9 cellular contexts compared by ENCODE assay signal in genomic region chr3:11592460-11593298, GRCh38. TPM values are rescaled to one million over a fixed set of nuclear protein-coding genes. Genes with fewer than 3 reads are reported as not detected.
DNase-seq lines count a peak whose midpoint lies in the region; ATAC-seq and TF ChIP-seq lines count a peak whose summit lies in the region.
"Had no signal": no experiment of that assay in that cellular context is flagged by ENCODE, and none has a peak within 500 bp of the region (broad histone marks: within the 10 kb centered on the region; RNA-seq: fewer than 3 reads in every experiment).

No MANE protein-coding gene starts in this region.

- H2BK120ac ChIP-seq in trophoblast cell (ENCODE audit: insufficient read depth, low read length, poor library complexity) = peak overlapping the region; percentile 68

- H3K4me1 ChIP-seq in BLaER1 (peaks cover 28% of the 10 kb centered on the region), right atrium auricular region (peaks cover 0 to 72% of the 10 kb centered on the region in 2 donors), trophoblast cell (ENCODE audit: control insufficient read depth in 1 of 2, insufficient read depth in 2 of 2, low read length in 2 of 2) (peaks cover 27 to 43% of the 10 kb centered on the region in 2 experiments)

- no peaks in the 10 kb centered on the region for H3K27me3 ChIP-seq in BLaER1
- H3K27me3 ChIP-seq in right atrium auricular region = no peaks in the 10 kb centered on the region
- no peaks in the 10 kb centered on the region for H3K27me3 ChIP-seq in trophoblast cell (ENCODE audit: insufficient read depth, low read length)

- CTCF ChIA-PET in WTC11 (lab: Charles Lee) = interaction anchor here (1.0 kb wide), 1 partner anchor 59 kb away, joined by 3 read pairs; no protein-coding TSS in a partner anchor

- POLR2A ChIA-PET in WTC11 (lab: Charles Lee) = interaction anchor here (1.4 kb wide), 1 partner anchor 51 kb away, joined by 3 read pairs; the partner anchor contains the start of gene VGLL4

- peak overlapping the region; percentile 80 for H2BK5ac ChIP-seq in trophoblast cell (ENCODE audit: low read depth, low read length, poor library complexity)

- H3K27me3 Mint-ChIP-seq in WTC11 (ENCODE audit: low read depth) = no peaks in the 10 kb centered on the region

- peak overlapping the region; percentile 74 for H4K91ac ChIP-seq in trophoblast cell (ENCODE audit: low read depth, low read length)

- H4K20me1 ChIP-seq in BLaER1 = peaks cover 94% of the 10 kb centered on the region

- H2AFZ ChIP-seq in trophoblast cell (ENCODE audit: insufficient read depth, low read length, poor library complexity) = peak overlapping the region; percentile 75

- DNase-seq in WTC11 (ENCODE audit: low spot score) = no peak
- no peak for DNase-seq in right atrium auricular region (ENCODE audit: low spot score)
- no peak for DNase-seq in trophoblast cell
- DNase-seq in AG08395 (ENCODE audit: low spot score) = no peak
- no peak for DNase-seq in SKM-1 treated with dmso at 0.1 percent for 144 hours (lab: John Stamatoyannopoulos, UW; ENCODE audit: unreplicated experiment)
- DNase-seq: NCI-H187 treated with DMSO at 0.1 percent for 48 hours had no signal

- peak overlapping the region; percentile 57; the same call in 1 of the 2 replicates for H3K27ac ChIP-seq in BLaER1
- H3K27ac ChIP-seq in right atrium auricular region = peak overlapping the region; percentile 75 to 85
- H3K27ac ChIP-seq in trophoblast cell (ENCODE audit: low read depth, low read length) = peak overlapping the region; percentile 78

- no peak for ATAC-seq in WTC11
- no peak for ATAC-seq in HG03108 (IDR thresholded peaks at IDR 0.05; ENCODE audit: unreplicated experiment)
- ATAC-seq in HG03378 (IDR thresholded peaks at IDR 0.05; ENCODE audit: unreplicated experiment) = no peak

- H3K4me2 ChIP-seq in BLaER1 (peak overlapping the region; percentile 34), trophoblast cell (ENCODE audit: low read length) (no peak overlapping the region)

- no peak overlapping the region for H3K4me3 ChIP-seq in BLaER1
- H3K4me3 ChIP-seq in right atrium auricular region = no peak overlapping the region
- no peak overlapping the region for H3K4me3 ChIP-seq in trophoblast cell (ENCODE audit: low read depth, low read length)

- H3K4me3 Mint-ChIP-seq in WTC11 = peak overlapping the region; percentile 43

- peaks cover 68% of the 10 kb centered on the region for H3K4me1 Mint-ChIP-seq in WTC11

- H3K14ac ChIP-seq in trophoblast cell (ENCODE audit: low read length) = peak overlapping the region; percentile 75

- peak overlapping the region; percentile 23 for H2AK5ac ChIP-seq in trophoblast cell (ENCODE audit: low read length)

- no peak overlapping the region for H4K12ac ChIP-seq in trophoblast cell (ENCODE audit: low read depth, low read length)

- peak overlapping the region; percentile 84 for H3K4ac ChIP-seq in trophoblast cell (ENCODE audit: low read depth, low read length)

- peak overlapping the region; percentile 49 for H4K8ac ChIP-seq in trophoblast cell (ENCODE audit: low read depth, low read length)

- no CpG with 5 or more reads among the region's 14 CpGs for WGBS in trophoblast cell (ENCODE audit: extremely low coverage, insufficient coverage, insufficient read length)

- H3K23ac ChIP-seq in trophoblast cell (ENCODE audit: low read length) = no peak overlapping the region

- H3K9ac ChIP-seq in BLaER1 (peak overlapping the region; percentile 28; the same call in 1 of the 2 replicates), trophoblast cell (ENCODE audit: low read length) (no peak overlapping the region)

- peaks cover 18% of the 10 kb centered on the region for H3K79me2 ChIP-seq in trophoblast cell (ENCODE audit: control insufficient read depth, insufficient read depth, low read length, poor library complexity)

- no peak for TF ChIP-seq CTCF in WTC11 (IDR thresholded peaks at IDR 0.05)
- TF ChIP-seq CTCF in right atrium auricular region (IDR thresholded peaks at IDR 0.05) = no peak

- H3K18ac ChIP-seq in trophoblast cell (ENCODE audit: low read length) = peak overlapping the region; percentile 88

- H3K9me3 ChIP-seq in BLaER1 (peaks cover 17% of the 10 kb centered on the region), right atrium auricular region (no peaks in the 10 kb centered on the region), trophoblast cell (ENCODE audit: insufficient read depth, low read depth, low read length) (no peaks in the 10 kb centered on the region)

- H2BK12ac ChIP-seq in trophoblast cell (ENCODE audit: low read length) = peak overlapping the region; percentile 93

- peak overlapping the region; percentile 98 for H3K27ac Mint-ChIP-seq in WTC11

- peaks cover 9% of the 10 kb centered on the region for H3K9me3 Mint-ChIP-seq in WTC11

- peaks cover 18% of the 10 kb centered on the region for H3K36me3 Mint-ChIP-seq in WTC11

- H3K36me3 ChIP-seq in BLaER1 = peaks cover 91% of the 10 kb centered on the region
- no peaks in the 10 kb centered on the region for H3K36me3 ChIP-seq in right atrium auricular region
- H3K36me3 ChIP-seq in trophoblast cell (ENCODE audit: control insufficient read depth in 1 of 2, insufficient read depth in 2 of 2, low read length in 2 of 2) = peaks cover 6 to 10% of the 10 kb centered on the region in 2 experiments

- peaks cover 20% of the 10 kb centered on the region for H3K79me1 ChIP-seq in trophoblast cell (ENCODE audit: low read length)

TF ChIP-seq in WTC11, 78 proteins besides CTCF, POLR2A, EP300 and RAD21:
- no peak for TF ChIP-seq ZNF263 (CRISPR knock-in tag; IDR thresholded peaks at IDR 0.05; ENCODE audit: low read depth)
- TF ChIP-seq HMGXB4 (CRISPR knock-in tag; IDR thresholded peaks at IDR 0.05) = no peak
- no peak for TF ChIP-seq TCF7 (CRISPR knock-in tag; IDR thresholded peaks at IDR 0.05; ENCODE audit: low read depth)
- TF ChIP-seq SMAD4 (CRISPR knock-in tag; IDR thresholded peaks at IDR 0.05) = no peak
- no peak for TF ChIP-seq GRHL2 (CRISPR knock-in tag; IDR thresholded peaks at IDR 0.05; ENCODE audit: insufficient replicate concordance, severe bottlenecking)
- TF ChIP-seq GTF2I (CRISPR knock-in tag; conservative IDR thresholded peaks at IDR 0.05) = no peak
- TF ChIP-seq SP1 (CRISPR knock-in tag; conservative IDR thresholded peaks at IDR 0.05) = no peak
- TF ChIP-seq TEAD4 (CRISPR knock-in tag; IDR thresholded peaks at IDR 0.05) = no peak
- TF ChIP-seq ZNF138 (CRISPR knock-in tag; conservative IDR thresholded peaks at IDR 0.05) = no peak
- no peak for TF ChIP-seq JAZF1 (CRISPR knock-in tag; IDR thresholded peaks at IDR 0.05)
- no peak for TF ChIP-seq E2F4 (CRISPR knock-in tag; IDR thresholded peaks at IDR 0.05; ENCODE audit: borderline replicate concordance, low read depth)

RNA-seq across cellular contexts. Expression of gene VGLL4, which starts 51.0 kb away (rescaled TPM):
- total RNA-seq in WTC11 (2021) (42.2 to 43.8 TPM (median 43.0 TPM) in 3 replicates), right atrium auricular region (10 to 100 TPM; 30.2 to 64.6 TPM)
- 44.1 and 47.0 TPM in 2 replicates for polyA plus RNA-seq in trophoblast cell (2013)
